ENCODE assay signal across 1 cellular context in the genomic region with DNA sequence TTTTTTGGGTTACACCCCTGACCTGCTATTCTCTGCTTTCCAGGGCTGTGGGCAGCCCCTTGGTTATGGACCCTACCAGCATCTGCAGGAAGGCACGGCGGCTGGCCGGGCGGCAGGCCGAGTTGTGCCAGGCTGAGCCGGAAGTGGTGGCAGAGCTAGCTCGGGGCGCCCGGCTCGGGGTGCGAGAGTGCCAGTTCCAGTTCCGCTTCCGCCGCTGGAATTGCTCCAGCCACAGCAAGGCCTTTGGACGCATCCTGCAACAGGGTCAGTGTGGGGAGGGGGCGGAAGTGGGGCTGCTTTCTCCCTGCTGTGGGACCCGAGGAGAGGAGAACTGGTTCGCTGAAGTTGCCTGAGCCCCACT.
A peak's percentile ranks its signal among the peaks of the same experiment; 100 is the strongest.
TF ChIP-seq lines count a peak whose summit lies in the region.

No MANE protein-coding gene starts in this region.

TF ChIP-seq in HepG2, 621 proteins besides CTCF, POLR2A, EP300 and RAD21:
- TF ChIP-seq, protein P1, sequence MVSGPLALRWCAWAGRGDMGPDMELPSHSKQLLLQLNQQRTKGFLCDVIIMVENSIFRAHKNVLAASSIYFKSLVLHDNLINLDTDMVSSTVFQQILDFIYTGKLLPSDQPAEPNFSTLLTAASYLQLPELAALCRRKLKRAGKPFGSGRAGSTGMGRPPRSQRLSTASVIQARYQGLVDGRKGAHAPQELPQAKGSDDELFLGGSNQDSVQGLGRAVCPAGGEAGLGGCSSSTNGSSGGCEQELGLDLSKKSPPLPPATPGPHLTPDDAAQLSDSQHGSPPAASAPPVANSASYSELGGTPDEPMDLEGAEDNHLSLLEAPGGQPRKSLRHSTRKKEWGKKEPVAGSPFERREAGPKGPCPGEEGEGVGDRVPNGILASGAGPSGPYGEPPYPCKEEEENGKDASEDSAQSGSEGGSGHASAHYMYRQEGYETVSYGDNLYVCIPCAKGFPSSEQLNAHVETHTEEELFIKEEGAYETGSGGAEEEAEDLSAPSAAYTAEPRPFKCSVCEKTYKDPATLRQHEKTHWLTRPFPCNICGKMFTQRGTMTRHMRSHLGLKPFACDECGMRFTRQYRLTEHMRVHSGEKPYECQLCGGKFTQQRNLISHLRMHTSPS (CRISPR knock-in tag; IDR thresholded peaks at IDR 0.05; ENCODE audit: low read depth), result peak; percentile 88
- 0 out of 2 replicates have a peak, but pooled peaks have one; percentile 43 for TF ChIP-seq HES4 (CRISPR knock-in tag; IDR thresholded peaks at IDR 0.05; ENCODE audit: borderline replicate concordance)
- no peak for TF ChIP-seq ARHGAP35 (CRISPR knock-in tag; IDR thresholded peaks at IDR 0.05; ENCODE audit: borderline replicate concordance)
- TF ChIP-seq ZNF777 (CRISPR knock-in tag; IDR thresholded peaks at IDR 0.05), result 0 out of 2 replicates have a peak, but pooled peaks have one; percentile 16
- TF ChIP-seq NFE2 (CRISPR knock-in tag; IDR thresholded peaks at IDR 0.05), result no peak
- no peak for TF ChIP-seq KMT2A (CRISPR knock-in tag; IDR thresholded peaks at IDR 0.05)
- TF ChIP-seq, protein P2, sequence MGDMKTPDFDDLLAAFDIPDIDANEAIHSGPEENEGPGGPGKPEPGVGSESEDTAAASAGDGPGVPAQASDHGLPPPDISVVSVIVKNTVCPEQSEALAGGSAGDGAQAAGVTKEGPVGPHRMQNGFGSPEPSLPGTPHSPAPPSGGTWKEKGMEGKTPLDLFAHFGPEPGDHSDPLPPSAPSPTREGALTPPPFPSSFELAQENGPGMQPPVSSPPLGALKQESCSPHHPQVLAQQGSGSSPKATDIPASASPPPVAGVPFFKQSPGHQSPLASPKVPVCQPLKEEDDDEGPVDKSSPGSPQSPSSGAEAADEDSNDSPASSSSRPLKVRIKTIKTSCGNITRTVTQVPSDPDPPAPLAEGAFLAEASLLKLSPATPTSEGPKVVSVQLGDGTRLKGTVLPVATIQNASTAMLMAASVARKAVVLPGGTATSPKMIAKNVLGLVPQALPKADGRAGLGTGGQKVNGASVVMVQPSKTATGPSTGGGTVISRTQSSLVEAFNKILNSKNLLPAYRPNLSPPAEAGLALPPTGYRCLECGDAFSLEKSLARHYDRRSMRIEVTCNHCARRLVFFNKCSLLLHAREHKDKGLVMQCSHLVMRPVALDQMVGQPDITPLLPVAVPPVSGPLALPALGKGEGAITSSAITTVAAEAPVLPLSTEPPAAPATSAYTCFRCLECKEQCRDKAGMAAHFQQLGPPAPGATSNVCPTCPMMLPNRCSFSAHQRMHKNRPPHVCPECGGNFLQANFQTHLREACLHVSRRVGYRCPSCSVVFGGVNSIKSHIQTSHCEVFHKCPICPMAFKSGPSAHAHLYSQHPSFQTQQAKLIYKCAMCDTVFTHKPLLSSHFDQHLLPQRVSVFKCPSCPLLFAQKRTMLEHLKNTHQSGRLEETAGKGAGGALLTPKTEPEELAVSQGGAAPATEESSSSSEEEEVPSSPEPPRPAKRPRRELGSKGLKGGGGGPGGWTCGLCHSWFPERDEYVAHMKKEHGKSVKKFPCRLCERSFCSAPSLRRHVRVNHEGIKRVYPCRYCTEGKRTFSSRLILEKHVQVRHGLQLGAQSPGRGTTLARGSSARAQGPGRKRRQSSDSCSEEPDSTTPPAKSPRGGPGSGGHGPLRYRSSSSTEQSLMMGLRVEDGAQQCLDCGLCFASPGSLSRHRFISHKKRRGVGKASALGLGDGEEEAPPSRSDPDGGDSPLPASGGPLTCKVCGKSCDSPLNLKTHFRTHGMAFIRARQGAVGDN (CRISPR knock-in tag; IDR thresholded peaks at IDR 0.05), result peak; percentile 46; the same call in 1 of the 2 replicates
- TF ChIP-seq, protein P3, sequence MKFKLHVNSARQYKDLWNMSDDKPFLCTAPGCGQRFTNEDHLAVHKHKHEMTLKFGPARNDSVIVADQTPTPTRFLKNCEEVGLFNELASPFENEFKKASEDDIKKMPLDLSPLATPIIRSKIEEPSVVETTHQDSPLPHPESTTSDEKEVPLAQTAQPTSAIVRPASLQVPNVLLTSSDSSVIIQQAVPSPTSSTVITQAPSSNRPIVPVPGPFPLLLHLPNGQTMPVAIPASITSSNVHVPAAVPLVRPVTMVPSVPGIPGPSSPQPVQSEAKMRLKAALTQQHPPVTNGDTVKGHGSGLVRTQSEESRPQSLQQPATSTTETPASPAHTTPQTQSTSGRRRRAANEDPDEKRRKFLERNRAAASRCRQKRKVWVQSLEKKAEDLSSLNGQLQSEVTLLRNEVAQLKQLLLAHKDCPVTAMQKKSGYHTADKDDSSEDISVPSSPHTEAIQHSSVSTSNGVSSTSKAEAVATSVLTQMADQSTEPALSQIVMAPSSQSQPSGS (CRISPR knock-in tag; IDR thresholded peaks at IDR 0.05), result no peak
- TF ChIP-seq SALL1 (CRISPR knock-in tag; IDR thresholded peaks at IDR 0.05), result 0 out of 2 replicates have a peak, but pooled peaks have one; percentile 20
- TF ChIP-seq GABPA (IDR thresholded peaks at IDR 0.05; ENCODE audit: low read depth, low read length), result peak; percentile 42
- TF ChIP-seq GABPA (CRISPR knock-in tag; IDR thresholded peaks at IDR 0.05; ENCODE audit: low read depth), result peak; percentile 21; the same call in 1 of the 2 replicates
- no peak for TF ChIP-seq NFYB (CRISPR knock-in tag; IDR thresholded peaks at IDR 0.05)
- 0 out of 2 replicates have a peak, but pooled peaks have one; percentile 52 for TF ChIP-seq HNRNPL (IDR thresholded peaks at IDR 0.05; ENCODE audit: low read depth, low read length)
- TF ChIP-seq, protein P4, sequence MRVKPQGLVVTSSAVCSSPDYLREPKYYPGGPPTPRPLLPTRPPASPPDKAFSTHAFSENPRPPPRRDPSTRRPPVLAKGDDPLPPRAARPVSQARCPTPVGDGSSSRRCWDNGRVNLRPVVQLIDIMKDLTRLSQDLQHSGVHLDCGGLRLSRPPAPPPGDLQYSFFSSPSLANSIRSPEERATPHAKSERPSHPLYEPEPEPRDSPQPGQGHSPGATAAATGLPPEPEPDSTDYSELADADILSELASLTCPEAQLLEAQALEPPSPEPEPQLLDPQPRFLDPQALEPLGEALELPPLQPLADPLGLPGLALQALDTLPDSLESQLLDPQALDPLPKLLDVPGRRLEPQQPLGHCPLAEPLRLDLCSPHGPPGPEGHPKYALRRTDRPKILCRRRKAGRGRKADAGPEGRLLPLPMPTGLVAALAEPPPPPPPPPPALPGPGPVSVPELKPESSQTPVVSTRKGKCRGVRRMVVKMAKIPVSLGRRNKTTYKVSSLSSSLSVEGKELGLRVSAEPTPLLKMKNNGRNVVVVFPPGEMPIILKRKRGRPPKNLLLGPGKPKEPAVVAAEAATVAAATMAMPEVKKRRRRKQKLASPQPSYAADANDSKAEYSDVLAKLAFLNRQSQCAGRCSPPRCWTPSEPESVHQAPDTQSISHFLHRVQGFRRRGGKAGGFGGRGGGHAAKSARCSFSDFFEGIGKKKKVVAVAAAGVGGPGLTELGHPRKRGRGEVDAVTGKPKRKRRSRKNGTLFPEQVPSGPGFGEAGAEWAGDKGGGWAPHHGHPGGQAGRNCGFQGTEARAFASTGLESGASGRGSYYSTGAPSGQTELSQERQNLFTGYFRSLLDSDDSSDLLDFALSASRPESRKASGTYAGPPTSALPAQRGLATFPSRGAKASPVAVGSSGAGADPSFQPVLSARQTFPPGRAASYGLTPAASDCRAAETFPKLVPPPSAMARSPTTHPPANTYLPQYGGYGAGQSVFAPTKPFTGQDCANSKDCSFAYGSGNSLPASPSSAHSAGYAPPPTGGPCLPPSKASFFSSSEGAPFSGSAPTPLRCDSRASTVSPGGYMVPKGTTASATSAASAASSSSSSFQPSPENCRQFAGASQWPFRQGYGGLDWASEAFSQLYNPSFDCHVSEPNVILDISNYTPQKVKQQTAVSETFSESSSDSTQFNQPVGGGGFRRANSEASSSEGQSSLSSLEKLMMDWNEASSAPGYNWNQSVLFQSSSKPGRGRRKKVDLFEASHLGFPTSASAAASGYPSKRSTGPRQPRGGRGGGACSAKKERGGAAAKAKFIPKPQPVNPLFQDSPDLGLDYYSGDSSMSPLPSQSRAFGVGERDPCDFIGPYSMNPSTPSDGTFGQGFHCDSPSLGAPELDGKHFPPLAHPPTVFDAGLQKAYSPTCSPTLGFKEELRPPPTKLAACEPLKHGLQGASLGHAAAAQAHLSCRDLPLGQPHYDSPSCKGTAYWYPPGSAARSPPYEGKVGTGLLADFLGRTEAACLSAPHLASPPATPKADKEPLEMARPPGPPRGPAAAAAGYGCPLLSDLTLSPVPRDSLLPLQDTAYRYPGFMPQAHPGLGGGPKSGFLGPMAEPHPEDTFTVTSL (CRISPR knock-in tag; IDR thresholded peaks at IDR 0.05; ENCODE audit: borderline replicate concordance), result no peak
- peak; percentile 64; the same call in 1 of the 2 replicates for TF ChIP-seq GABPB1 (CRISPR knock-in tag; IDR thresholded peaks at IDR 0.05)
- peak; percentile 61; the same call in 1 of the 2 replicates for TF ChIP-seq ETV5 (CRISPR knock-in tag; IDR thresholded peaks at IDR 0.05; ENCODE audit: borderline replicate concordance)
- TF ChIP-seq KLF6 (CRISPR knock-in tag; IDR thresholded peaks at IDR 0.05), result no peak
